In genomic region chr18:8726963-8727730, GRCh38 we compare ENCODE assay signal across 17 cellular contexts.
"Had no signal": no experiment of that assay in that cellular context is flagged by ENCODE, and none has a peak within 500 bp of the region (broad histone marks: within the 10 kb centered on the region; RNA-seq: fewer than 3 reads in every experiment).

No MANE protein-coding gene starts in this region.

- H3K4me1 Mint-ChIP-seq: activated CD4-positive, alpha-beta memory T cell treated with anti-CD3 and anti-CD28 coated beads, Interleukin-2, amount 10 ng/mL, durations not matched to agents 7 days and 5 days; immature natural killer cell had no signal

- ATAC-seq: activated CD8-positive, alpha-beta memory T cell treated with anti-CD3 and anti-CD28 coated beads, Interleukin-2, amount 10 ng/mL, durations not matched to agents 7 days and 5 days; effector memory CD8-positive, alpha-beta T cell; left ventricle myocardium superior had no signal

- H3K4me3 Mint-ChIP-seq: activated B cell treated with CpG ODN at 0.5 μM for 24 hours; activated CD4-positive, alpha-beta memory T cell treated with anti-CD3 and anti-CD28 coated beads, Interleukin-2, amount 10 ng/mL, durations not matched to agents 7 days and 5 days; activated CD8-positive, alpha-beta memory T cell treated with anti-CD3 and anti-CD28 coated beads, Interleukin-2, amount 10 ng/mL, durations not matched to agents 7 days and 5 days; activated naive CD8-positive, alpha-beta T cell treated with anti-CD3 and anti-CD28 coated beads for 36 hours; effector memory CD8-positive, alpha-beta T cell; immature natural killer cell had no signal

- H3K27ac ChIP-seq: cardiac muscle cell, prostate gland, right atrium auricular region, tibial nerve, uterus had no signal

- H3K4me1 ChIP-seq: prostate gland, tibial nerve had no signal

- H3K36me3 ChIP-seq: cardiac muscle cell, prostate gland, right atrium auricular region, tibial nerve, uterus had no signal

- H3K9me3 Mint-ChIP-seq: immature natural killer cell had no signal

- H3K27me3 ChIP-seq: cardiac muscle cell, right atrium auricular region, tibial nerve, uterus had no signal

- H3K9me3 ChIP-seq: prostate gland, right atrium auricular region, tibial nerve, uterus had no signal

- H3K27ac Mint-ChIP-seq: activated B cell treated with CpG ODN at 0.5 μM for 24 hours; activated CD4-positive, alpha-beta memory T cell treated with anti-CD3 and anti-CD28 coated beads, Interleukin-2, amount 10 ng/mL, durations not matched to agents 7 days and 5 days; activated CD8-positive, alpha-beta memory T cell treated with anti-CD3 and anti-CD28 coated beads, Interleukin-2, amount 10 ng/mL, durations not matched to agents 7 days and 5 days; activated naive CD8-positive, alpha-beta T cell treated with anti-CD3 and anti-CD28 coated beads for 36 hours; effector memory CD8-positive, alpha-beta T cell; immature natural killer cell had no signal

- DNase-seq: activated B cell treated with CpG ODN at 0.5 μM for 24 hours; activated CD4-positive, alpha-beta memory T cell treated with anti-CD3 and anti-CD28 coated beads, Interleukin-2, amount 10 ng/mL, durations not matched to agents 7 days and 5 days; activated CD4-positive, alpha-beta T cell treated with anti-CD3 and anti-CD28 coated beads for 48 hours; activated CD8-positive, alpha-beta memory T cell treated with anti-CD3 and anti-CD28 coated beads, Interleukin-2, amount 10 ng/mL, durations not matched to agents 7 days and 5 days; activated naive CD8-positive, alpha-beta T cell treated with anti-CD3 and anti-CD28 coated beads for 36 hours; amniotic stem cell; effector memory CD8-positive, alpha-beta T cell; immature natural killer cell; left ventricle myocardium superior; occipital lobe; stimulated activated CD4-positive, alpha-beta T cell treated with anti-CD3 and anti-CD28 coated beads, Interleukin-2, amount 100 ng/mL, for 24 hours; stimulated activated naive CD4-positive, alpha-beta T cell treated with Interleukin-2 at 50 U/mL for 16 hours; uterus had no signal

- H3K36me3 Mint-ChIP-seq: activated CD8-positive, alpha-beta memory T cell treated with anti-CD3 and anti-CD28 coated beads, Interleukin-2, amount 10 ng/mL, durations not matched to agents 7 days and 5 days; activated naive CD8-positive, alpha-beta T cell treated with anti-CD3 and anti-CD28 coated beads for 36 hours; immature natural killer cell had no signal

- H3K27me3 Mint-ChIP-seq: activated B cell treated with CpG ODN at 0.5 μM for 24 hours; activated naive CD8-positive, alpha-beta T cell treated with anti-CD3 and anti-CD28 coated beads for 36 hours; effector memory CD8-positive, alpha-beta T cell had no signal

- H3K4me3 ChIP-seq: cardiac muscle cell, prostate gland, right atrium auricular region, tibial nerve, uterus had no signal
